8 cellular contexts compared by ENCODE assay signal in genomic region chr2:37877457-37878315, GRCh38. TPM values are rescaled to one million over a fixed set of nuclear protein-coding genes. Genes with fewer than 3 reads are reported as not detected.
DNase-seq lines count a peak whose midpoint lies in the region; ATAC-seq, FAIRE-seq and TF ChIP-seq lines count a peak whose summit lies in the region.

No MANE protein-coding gene starts in this region.

- POLR2A ChIA-PET in CD4-positive, alpha-beta T cell (lab: Charles Lee): interaction anchor here (1.1 to 2.5 kb wide), 4 partner anchors 27 to 482 kb away, joined by 3 to 10 read pairs (median 5); no protein-coding TSS in a partner anchor

- H3K36me3 ChIP-seq in WERI-Rb-1 (no peaks in the 10 kb centered on the region), ovary (no peaks in the 10 kb centered on the region)

- no peak overlapping the region for H3K4me3 ChIP-seq in WERI-Rb-1 (ENCODE audit: low read depth, low read length)
- no peak overlapping the region for H3K4me3 ChIP-seq in ovary

- FAIRE-seq in frontal cortex (lab: Jason Lieb, UNC): peak; percentile 95

- H3K4me1 Mint-ChIP-seq in CD4-positive, alpha-beta T cell (ENCODE audit: low read depth): no peaks in the 10 kb centered on the region

- TF ChIP-seq EP300 in ovary (IDR thresholded peaks at IDR 0.05): no peak

- DNase-seq in CD4-positive, alpha-beta T cell: peak in 1 of 10 experiments; percentile 26
- DNase-seq in NCI-H2029 (lab: John Stamatoyannopoulos, UW) (peak; percentile 58), WERI-Rb-1 (no peak), frontal cortex (ENCODE audit: low spot score in 2 of 2) (peak in 1 of 2 donors; percentile 31), ovary (peak in 1 of 5 donors; percentile 32), ureter (ENCODE audit: low spot score) (no peak)

- H3K9me3 Mint-ChIP-seq in CD4-positive, alpha-beta T cell: no peaks in the 10 kb centered on the region

- H3K27ac ChIP-seq in CD4-positive, alpha-beta T cell (ENCODE audit: low read depth, low read length): no peak overlapping the region
- H3K27ac ChIP-seq in WERI-Rb-1: no peak overlapping the region
- no peak overlapping the region for H3K27ac ChIP-seq in ovary

- no peaks in the 10 kb centered on the region for H3K4me1 ChIP-seq in ovary (ENCODE audit: insufficient read depth)

- TF ChIP-seq POLR2A in ovary (IDR thresholded peaks at IDR 0.05): no peak

- CTCF ChIA-PET in CD4-positive, alpha-beta T cell (lab: Charles Lee): interaction anchor here (0.5 to 4.2 kb wide), 19 partner anchors 9 to 766 kb away, joined by 3 to 31 read pairs (median 3); no protein-coding TSS in a partner anchor

- TF ChIP-seq CTCF in CD4-positive, alpha-beta T cell (IDR thresholded peaks at IDR 0.05): peak; percentile 90
- peak; percentile 55; the same call in 1 of the 2 replicates for TF ChIP-seq CTCF in WERI-Rb-1 (IDR thresholded peaks at IDR 0.05; ENCODE audit: low read depth, low read length)
- TF ChIP-seq CTCF in ovary (IDR thresholded peaks at IDR 0.05): peak; percentile 59 to 77 (median 73)

- no peak overlapping the region for H3K27ac Mint-ChIP-seq in CD4-positive, alpha-beta T cell

- intact Hi-C loops in CD4-positive, alpha-beta T cell (cut with DNase I, micrococcal nuclease): loop anchor here (1.0 to 5.0 kb wide), 8 partner anchors 45 to 1097 kb away; no protein-coding TSS in a partner anchor
- intact Hi-C loops in ovary (cut with DNase I): loop anchor here (2.0 to 10.0 kb wide), 4 partner anchors 463 to 485 kb away; no protein-coding TSS in a partner anchor

- 28 to 30% (median 30%) methylated on average over 12 of the region's 12 CpGs for WGBS in ovary, 3 donors

- H3K27me3 Mint-ChIP-seq in CD4-positive, alpha-beta T cell: peaks cover 15% of the 10 kb centered on the region

- H3K36me3 Mint-ChIP-seq in CD4-positive, alpha-beta T cell (ENCODE audit: low read depth): no peaks in the 10 kb centered on the region

- peak; percentile 70 for ATAC-seq in CD4-positive, alpha-beta T cell (ENCODE audit: poor library complexity)
- ATAC-seq in GM18858 (IDR thresholded peaks at IDR 0.05; ENCODE audit: unreplicated experiment) (peak; percentile 65), GM21447 (IDR thresholded peaks at IDR 0.05; ENCODE audit: unreplicated experiment) (no peak)

- no peaks in the 10 kb centered on the region for H3K9me3 ChIP-seq in CD4-positive, alpha-beta T cell (ENCODE audit: control insufficient read depth, low read length)
- H3K9me3 ChIP-seq in WERI-Rb-1 (ENCODE audit: severe bottlenecking): no peaks in the 10 kb centered on the region
- no peaks in the 10 kb centered on the region for H3K9me3 ChIP-seq in ovary

- no peak overlapping the region for H3K4me3 Mint-ChIP-seq in CD4-positive, alpha-beta T cell

- no peaks in the 10 kb centered on the region for H3K27me3 ChIP-seq in CD4-positive, alpha-beta T cell (ENCODE audit: control insufficient read depth, insufficient read depth, low read length)
- H3K27me3 ChIP-seq in WERI-Rb-1 (ENCODE audit: insufficient read depth, low read depth, severe bottlenecking) (no peaks in the 10 kb centered on the region), ovary (no peaks in the 10 kb centered on the region)

RNA-seq across cellular contexts. Expression of gene RMDN2, which starts 47.4 kb away (rescaled TPM):
- 1 to 10 TPM; 2.4 to 3.3 TPM for total RNA-seq in CD4-positive, alpha-beta T cell
- total RNA-seq in frontal cortex (27.7 TPM), ovary (1 to 10 TPM; 4.7 to 7.5 (median 6.4) TPM), ureter (10.7 TPM)
- polyA plus RNA-seq in ovary: 10 to 100 TPM in 1 of 2 donors, 1 to 10 TPM in 1; 4.8 to 60.9 TPM
